Comparison of ENCODE assay signal across 21 cellular contexts in genomic region chr13:101265934-101266333, GRCh38.
"Had no signal": no experiment of that assay in that cellular context is flagged by ENCODE, and none has a peak within 500 bp of the region (broad histone marks: within the 10 kb centered on the region; RNA-seq: fewer than 3 reads in every experiment).

No MANE protein-coding gene starts in this region.

- H3K27ac Mint-ChIP-seq: activated CD4-positive, alpha-beta memory T cell treated with anti-CD3 and anti-CD28 coated beads, Interleukin-2, amount 10 ng/mL, durations not matched to agents 7 days and 5 days; activated naive CD4-positive, alpha-beta T cell treated with anti-CD3 and anti-CD28 coated beads, Interleukin-2, amount 50 U/mL, for 72 hours; activated T-helper 1 cell treated with anti-CD3 and anti-CD28 coated beads, Interleukin-12 subunit alpha, Interleukin-12 subunit beta, Interleukin-2, Interleukin-4 antibody, amounts not matched to agents 30 ng/mL and 10 ng/mL and 1 ng/mL, durations not matched to agents 14 hours and 24 hours and 36 hours; nephron; stimulated activated naive CD8-positive, alpha-beta T cell treated with anti-CD3 and anti-CD28 coated beads, Interleukin-15, Interleukin-2, amounts not matched to agents 100 ng/mL and 50 ng/mL, for 24 hours; WTC11 had no signal

- H3K27me3 Mint-ChIP-seq: stimulated activated naive CD8-positive, alpha-beta T cell treated with anti-CD3 and anti-CD28 coated beads, Interleukin-15, Interleukin-2, amounts not matched to agents 100 ng/mL and 50 ng/mL, for 24 hours had no signal

- DNase-seq: activated CD4-positive, alpha-beta memory T cell treated with anti-CD3 and anti-CD28 coated beads, Interleukin-2, amount 10 ng/mL, durations not matched to agents 7 days and 5 days; activated CD4-positive, alpha-beta T cell treated with anti-CD3 and anti-CD28 coated beads for 4 hours; activated gamma-delta T cell treated with Interleukin-2 at 50 U/mL for 16 hours; central memory CD4-positive, alpha-beta T cell; dorsolateral prefrontal cortex; esophagus squamous epithelium; heart right ventricle; left colon; mesenchymal stem cell; ovary; spleen; stimulated activated CD4-positive, alpha-beta T cell treated with anti-CD3 and anti-CD28 coated beads, Interleukin-4, amount 100 ng/mL, for 1 hour; T-helper 9 cell; tibial artery had no signal

- H3K4me3 ChIP-seq: ascending aorta, dorsolateral prefrontal cortex, esophagus squamous epithelium, heart right ventricle, ovary, prostate gland, spleen, tibial artery had no signal

- H3K4me1 Mint-ChIP-seq: nephron, WTC11 had no signal

- ATAC-seq: heart right ventricle, left colon, WTC11 had no signal

- H3K4me3 Mint-ChIP-seq: activated CD4-positive, alpha-beta memory T cell treated with anti-CD3 and anti-CD28 coated beads, Interleukin-2, amount 10 ng/mL, durations not matched to agents 7 days and 5 days; activated T-helper 1 cell treated with anti-CD3 and anti-CD28 coated beads, Interleukin-12 subunit alpha, Interleukin-12 subunit beta, Interleukin-2, Interleukin-4 antibody, amounts not matched to agents 30 ng/mL and 10 ng/mL and 1 ng/mL, durations not matched to agents 14 hours and 24 hours and 36 hours; nephron; stimulated activated naive CD8-positive, alpha-beta T cell treated with anti-CD3 and anti-CD28 coated beads, Interleukin-15, Interleukin-2, amounts not matched to agents 100 ng/mL and 50 ng/mL, for 24 hours; WTC11 had no signal

- H3K36me3 Mint-ChIP-seq: activated naive CD4-positive, alpha-beta T cell treated with anti-CD3 and anti-CD28 coated beads, Interleukin-2, amount 50 U/mL, for 72 hours; WTC11 had no signal

- H3K9me3 Mint-ChIP-seq: activated naive CD4-positive, alpha-beta T cell treated with anti-CD3 and anti-CD28 coated beads, Interleukin-2, amount 50 U/mL, for 72 hours; activated T-helper 1 cell treated with anti-CD3 and anti-CD28 coated beads, Interleukin-12 subunit alpha, Interleukin-12 subunit beta, Interleukin-2, Interleukin-4 antibody, amounts not matched to agents 30 ng/mL and 10 ng/mL and 1 ng/mL, durations not matched to agents 14 hours and 24 hours and 36 hours; nephron; stimulated activated naive CD8-positive, alpha-beta T cell treated with anti-CD3 and anti-CD28 coated beads, Interleukin-15, Interleukin-2, amounts not matched to agents 100 ng/mL and 50 ng/mL, for 24 hours; WTC11 had no signal
